23 cellular contexts compared by ENCODE assay signal in genomic region chrX:270848-271367, GRCh38. TPM values are rescaled to one million over a fixed set of nuclear protein-coding genes. Genes with fewer than 3 reads are reported as not detected.
A peak's percentile ranks its signal among the peaks of the same experiment; 100 is the strongest.
DNase-seq lines count a peak whose midpoint lies in the region; ATAC-seq and TF ChIP-seq lines count a peak whose summit lies in the region.
"Had no signal": no experiment of that assay in that cellular context is flagged by ENCODE, and none has a peak within 500 bp of the region (broad histone marks: within the 10 kb centered on the region; RNA-seq: fewer than 3 reads in every experiment).

No MANE protein-coding gene starts in this region.

- 94 to 97% methylated on average over 11 to 21 of the region's 21 CpGs for WGBS in endodermal cell (ENCODE audit: insufficient coverage in 1 of 2, insufficient read length in 1 of 2), 2 experiments
- 94 to 95% methylated on average over 19 to 21 of the region's 21 CpGs for WGBS in aorta, 2 donors

- H3K9me3 ChIP-seq in endodermal cell (ENCODE audit: control insufficient read depth, low read length), result no peaks in the 10 kb centered on the region
- H3K9me3 ChIP-seq in neural progenitor cell (ENCODE audit: low read depth), result no peaks in the 10 kb centered on the region
- H3K9me3 ChIP-seq in aorta (ENCODE audit: control insufficient read depth, low read length), result no peaks in the 10 kb centered on the region
- H3K9me3 ChIP-seq: BLaER1, Caco-2 had no signal

- no peaks in the 10 kb centered on the region for H3K79me2 ChIP-seq in neural progenitor cell (ENCODE audit: low read depth)

- H2AFZ ChIP-seq in neural progenitor cell (replicated peaks), result no peak overlapping the region

- H3F3A ChIP-seq in neural progenitor cell (ENCODE audit: low read depth), result peaks cover 15% of the 10 kb centered on the region

- H3K4me1 Mint-ChIP-seq in activated naive CD4-positive, alpha-beta T cell treated with anti-CD3 and anti-CD28 coated beads, Interleukin-2, amount 50 U/mL, for 24 hours, result no peaks in the 10 kb centered on the region
- peaks cover 3% of the 10 kb centered on the region for H3K4me1 Mint-ChIP-seq in endodermal cell
- H3K4me1 Mint-ChIP-seq in neural progenitor cell, result peaks cover 3% of the 10 kb centered on the region
- H3K4me1 Mint-ChIP-seq: nephron had no signal

- no peaks in the 10 kb centered on the region for H3K27me3 Mint-ChIP-seq in activated naive CD4-positive, alpha-beta T cell treated with anti-CD3 and anti-CD28 coated beads, Interleukin-2, amount 50 U/mL, for 24 hours
- H3K27me3 Mint-ChIP-seq in endodermal cell (ENCODE audit: insufficient read depth) (no peaks in the 10 kb centered on the region), neural progenitor cell (ENCODE audit: insufficient read depth, low read depth) (no peaks in the 10 kb centered on the region)
- H3K27me3 Mint-ChIP-seq: activated CD4-positive, alpha-beta T cell treated with anti-CD3 and anti-CD28 coated beads for 36 hours had no signal

- no peak overlapping the region for H3K4me2 ChIP-seq in neural progenitor cell
- H3K4me2 ChIP-seq: BLaER1 had no signal

- DNase-seq in activated naive CD4-positive, alpha-beta T cell (lab: John Stamatoyannopoulos, UW), result no peak
- peak; percentile 58 for DNase-seq in endodermal cell
- DNase-seq in neural progenitor cell (ENCODE audit: low spot score), result no peak
- peak; percentile 39 to 53 for DNase-seq in aorta
- DNase-seq in hippocampal formation (lab: John Stamatoyannopoulos, UW), result no peak
- DNase-seq: activated CD4-positive, alpha-beta T cell treated with anti-CD3 and anti-CD28 coated beads for 36 hours; Caco-2; cortex of kidney; midbrain; NCI-H1105 treated with DMSO at 0.1 percent for 48 hours; NCI-H2081 treated with DMSO at 0.1 percent for 48 hours; NCI-H446; OCI-M1; SIG-M5; stimulated activated naive CD4-positive, alpha-beta T cell had no signal

- H3K4me3 Mint-ChIP-seq in activated naive CD4-positive, alpha-beta T cell treated with anti-CD3 and anti-CD28 coated beads, Interleukin-2, amount 50 U/mL, for 24 hours, result no peak overlapping the region
- H3K4me3 Mint-ChIP-seq in endodermal cell (peak overlapping the region; percentile 28), neural progenitor cell (peak overlapping the region; percentile 13)
- H3K4me3 Mint-ChIP-seq: activated CD4-positive, alpha-beta T cell treated with anti-CD3 and anti-CD28 coated beads for 36 hours; nephron had no signal

- TF ChIP-seq CTCF in endodermal cell (conservative IDR thresholded peaks at IDR 0.05), result no peak
- no peak for TF ChIP-seq CTCF in neural progenitor cell (IDR thresholded peaks at IDR 0.05)

- H3K27me3 ChIP-seq in endodermal cell (ENCODE audit: control insufficient read depth, insufficient read depth, low read length, poor library complexity, severe bottlenecking), result no peaks in the 10 kb centered on the region
- H3K27me3 ChIP-seq in neural progenitor cell, result no peaks in the 10 kb centered on the region
- no peaks in the 10 kb centered on the region for H3K27me3 ChIP-seq in aorta (ENCODE audit: control insufficient read depth in 1 of 2, insufficient read depth in 2 of 2, low read length in 1 of 2)
- H3K27me3 ChIP-seq: BLaER1 had no signal

- H4K20me1 ChIP-seq in neural progenitor cell (ENCODE audit: low read depth), result no peaks in the 10 kb centered on the region
- H4K20me1 ChIP-seq: BLaER1 had no signal

- H3K36me3 ChIP-seq in endodermal cell (ENCODE audit: control insufficient read depth, insufficient read depth, low read length) (no peaks in the 10 kb centered on the region), neural progenitor cell (no peaks in the 10 kb centered on the region), aorta (ENCODE audit: control insufficient read depth in 1 of 2, insufficient read depth in 2 of 2, low read length in 1 of 2) (no peaks in the 10 kb centered on the region)
- H3K36me3 ChIP-seq: BLaER1, tibial nerve had no signal

- H3K4me3 ChIP-seq in endodermal cell (ENCODE audit: low read length) (no peak overlapping the region), neural progenitor cell (no peak overlapping the region), aorta (ENCODE audit: low read length in 2 of 2) (no peak overlapping the region)
- H3K4me3 ChIP-seq: BLaER1, skin epidermis, tibial nerve had no signal

- peak overlapping the region; percentile 68 for H3K27ac Mint-ChIP-seq in activated naive CD4-positive, alpha-beta T cell treated with anti-CD3 and anti-CD28 coated beads, Interleukin-2, amount 50 U/mL, for 24 hours
- H3K27ac Mint-ChIP-seq in endodermal cell (peak overlapping the region; percentile 13), neural progenitor cell (no peak overlapping the region)
- H3K27ac Mint-ChIP-seq: activated CD4-positive, alpha-beta T cell treated with anti-CD3 and anti-CD28 coated beads for 36 hours had no signal

- no peaks in the 10 kb centered on the region for H3K4me1 ChIP-seq in endodermal cell (ENCODE audit: control insufficient read depth, insufficient read depth, low read length)
- peaks cover 7% of the 10 kb centered on the region for H3K4me1 ChIP-seq in neural progenitor cell
- H3K4me1 ChIP-seq in aorta (ENCODE audit: control insufficient read depth in 1 of 2, insufficient read depth in 2 of 2, low read length in 2 of 2), result no peaks in the 10 kb centered on the region

- ATAC-seq in aorta (ENCODE audit: low FRiP score) (no peak), GM18873 (IDR thresholded peaks at IDR 0.05; ENCODE audit: low FRiP score, unreplicated experiment) (no peak), HG02798 (IDR thresholded peaks at IDR 0.05; ENCODE audit: poor library complexity, unreplicated experiment) (no peak)
- ATAC-seq: activated CD4-positive, alpha-beta T cell treated with anti-CD3 and anti-CD28 coated beads for 36 hours had no signal

- H3K9ac ChIP-seq in endodermal cell (ENCODE audit: extremely low read depth, low read length, poor library complexity, severe bottlenecking), result no peak overlapping the region
- no peak overlapping the region for H3K9ac ChIP-seq in neural progenitor cell
- H3K9ac ChIP-seq: BLaER1 had no signal

- H3K27ac ChIP-seq in endodermal cell (ENCODE audit: low read depth, low read length), result no peak overlapping the region
- H3K27ac ChIP-seq in neural progenitor cell, result no peak overlapping the region
- no peak overlapping the region for H3K27ac ChIP-seq in aorta (ENCODE audit: low read depth in 1 of 2, low read length in 2 of 2)
- H3K27ac ChIP-seq: BLaER1, HL-60, skin epidermis, tibial nerve had no signal

- no peaks in the 10 kb centered on the region for H3K9me3 Mint-ChIP-seq in activated naive CD4-positive, alpha-beta T cell treated with anti-CD3 and anti-CD28 coated beads, Interleukin-2, amount 50 U/mL, for 24 hours
- H3K9me3 Mint-ChIP-seq in endodermal cell, result no peaks in the 10 kb centered on the region
- H3K9me3 Mint-ChIP-seq in neural progenitor cell, result no peaks in the 10 kb centered on the region
- H3K9me3 Mint-ChIP-seq: nephron had no signal

- intact Hi-C loops in aorta (cut with DNase I), result no loop called here

- no peaks in the 10 kb centered on the region for H3K36me3 Mint-ChIP-seq in activated naive CD4-positive, alpha-beta T cell treated with anti-CD3 and anti-CD28 coated beads, Interleukin-2, amount 50 U/mL, for 24 hours
- H3K36me3 Mint-ChIP-seq in endodermal cell (ENCODE audit: low read depth), result no peaks in the 10 kb centered on the region
- H3K36me3 Mint-ChIP-seq in neural progenitor cell, result no peaks in the 10 kb centered on the region

RNA-seq across cellular contexts. Expression of gene PLCXD1, which starts 10.3 kb away (rescaled TPM):
- total RNA-seq in endodermal cell (10 to 100 TPM; 70.3 to 96.9 TPM), neural progenitor cell (ENCODE audit: low replicate concordance) (25.7 and 76.4 TPM in 2 replicates), aorta (1 to 10 TPM; 3.7 to 9.7 TPM)
- 63.9 TPM for polyA plus RNA-seq in endodermal cell (2013, experiment 1 of 2)
- polyA plus RNA-seq in endodermal cell (2013, experiment 2 of 2), result 64.7 TPM
- polyA plus RNA-seq in aorta, result 10 to 100 TPM in 1 of 2 donors, 1 to 10 TPM in 1; 1.3 to 16.3 TPM

RNA-seq across cellular contexts. Expression of gene GTPBP6, which starts 47.7 kb away (rescaled TPM):
- 10 to 100 TPM; 58.8 to 61.0 TPM for total RNA-seq in endodermal cell
- 48.2 TPM for polyA plus RNA-seq in endodermal cell (2013, experiment 1 of 2)
- 45.2 TPM for polyA plus RNA-seq in endodermal cell (2013, experiment 2 of 2)
- total RNA-seq in neural progenitor cell (ENCODE audit: low replicate concordance), result 16.6 and 52.6 TPM in 2 replicates
- total RNA-seq in aorta, result 10 to 100 TPM; 34.7 to 44.7 TPM
- 10 to 100 TPM; 38.8 to 62.6 TPM for polyA plus RNA-seq in aorta

Comparison
In these comparisons a context has a peak if more than half of its experiments do, and no peak if none do; other contexts are left out.
1. DNase-seq: peak in endodermal cell (single experiment) and aorta (2 of 2); none in activated naive CD4-positive, alpha-beta T cell (0 of 4), neural progenitor cell (single experiment) and hippocampal formation (0 of 2).